Comparison of ENCODE assay signal across 21 cellular contexts in the genomic region with DNA sequence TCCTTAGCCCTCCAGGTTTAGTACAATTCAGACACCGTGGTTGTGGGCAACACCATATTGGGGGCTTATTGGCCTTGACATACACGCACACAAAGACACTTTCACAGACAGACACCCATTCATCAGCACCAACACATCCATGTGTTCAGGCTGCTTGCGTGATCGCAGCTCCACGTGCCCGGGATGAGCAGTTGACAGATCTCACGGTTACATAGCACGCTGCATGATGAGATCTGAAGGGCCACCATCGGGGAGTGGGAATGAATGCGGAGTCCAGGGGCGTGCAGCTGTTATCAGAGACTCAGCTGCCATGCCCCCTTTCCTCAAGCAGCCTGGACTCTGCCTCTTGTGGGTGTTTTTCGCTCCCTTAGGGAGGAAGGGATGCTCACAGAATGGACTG.
DNase-seq lines count a peak whose midpoint lies in the region; ATAC-seq, FAIRE-seq and TF ChIP-seq lines count a peak whose summit lies in the region.
"Had no signal": no experiment of that assay in that cellular context is flagged by ENCODE, and none has a peak within 500 bp of the region (broad histone marks: within the 10 kb centered on the region; RNA-seq: fewer than 3 reads in every experiment).

No MANE protein-coding gene starts in this region.

- H3K9me3 ChIP-seq in BLaER1 treated with 17β-estradiol and CSF1 and Interleukin-3, amounts not matched to agents 10 nM and 100 nM (replicated peaks in 1 of 11): no peaks in the 10 kb centered on the region
- H3K9me3 ChIP-seq in Caco-2 (no peaks in the 10 kb centered on the region), GM12878 (replicated peaks; ENCODE audit: control insufficient read depth, insufficient read depth, low read length) (no peaks in the 10 kb centered on the region)
- H3K9me3 ChIP-seq: BE2C, body of pancreas, gastrocnemius medialis, thoracic aorta had no signal

- H3K4me3 ChIP-seq in BLaER1 treated with 17β-estradiol and CSF1 and Interleukin-3, amounts not matched to agents 10 nM and 100 nM: no peak overlapping the region
- H3K4me3 ChIP-seq in Caco-2 (ENCODE audit: low read depth, low read length): no peak overlapping the region
- H3K4me3 ChIP-seq in GM12878: no peak overlapping the region
- H3K4me3 ChIP-seq: body of pancreas, gastrocnemius medialis, skin epidermis, thoracic aorta had no signal

- peak overlapping the region; percentile 85 to 97 (median 92) for H3K4me2 ChIP-seq in BLaER1 treated with 17β-estradiol and CSF1 and Interleukin-3, amounts not matched to agents 10 nM and 100 nM
- no peak overlapping the region for H3K4me2 ChIP-seq in GM12878 (ENCODE audit: control insufficient read depth, insufficient read depth)

- no TSS peak for BruUV-seq in Caco-2 (replicated peaks; lab: Mats Ljungman, UMichigan)
- BruUV-seq in GM12878 (replicated peaks; lab: Mats Ljungman, UMichigan): no TSS peak

- H3K4me3 Mint-ChIP-seq in Caco-2 (ENCODE audit: unreplicated experiment) (peak overlapping the region; percentile 4), glutamatergic neuron (ENCODE audit: unreplicated experiment) (no peak overlapping the region)
- H3K4me3 Mint-ChIP-seq in natural killer cell treated with Interleukin-12 subunit alpha and Interleukin-12 subunit beta and Interleukin-15 and Interleukin-18, amount 100 ng/mL, for 72 hours: no peak overlapping the region
- H3K4me3 Mint-ChIP-seq: dendritic cell treated with granulocyte-macrophage colony-stimulating factor and Interleukin-4, amounts not matched to agents 40 ng/mL and 50 ng/mL, for 4 days; HFFc6; T-helper 2 cell treated with Interferon-gamma antibody and Interleukin-4, amounts not matched to agents 5 μg/mL and 100 μg/mL, for 36 hours had no signal

- H3K4me1 ChIP-seq in BLaER1 treated with 17β-estradiol and CSF1 and Interleukin-3, amounts not matched to agents 10 nM and 100 nM: peaks cover 74 to 94% (median 78%) of the 10 kb centered on the region in 10 experiments
- H3K4me1 ChIP-seq in Caco-2: peaks cover 28% of the 10 kb centered on the region
- H3K4me1 ChIP-seq in GM12878 (ENCODE audit: control insufficient read depth, insufficient read depth, low read length): peaks cover 6% of the 10 kb centered on the region
- H3K4me1 ChIP-seq: BE2C, body of pancreas had no signal

- ATAC-seq in GM12878 (no peak), HG03280 (IDR thresholded peaks at IDR 0.05; ENCODE audit: unreplicated experiment) (no peak)
- ATAC-seq in natural killer cell treated with Interleukin-12 subunit alpha and Interleukin-12 subunit beta and Interleukin-15 and Interleukin-18, amount 100 ng/mL, for 72 hours: no peak
- ATAC-seq: body of pancreas, gastrocnemius medialis, left cardiac atrium had no signal

- peak overlapping the region in 6 of 11 experiments; percentile 7 to 76 (median 70); a peak in 5 of 22 replicates for H3K9ac ChIP-seq in BLaER1 treated with 17β-estradiol and CSF1 and Interleukin-3, amounts not matched to agents 10 nM and 100 nM
- H3K9ac ChIP-seq in GM12878 (ENCODE audit: control insufficient read depth, insufficient read depth, low read length): no peak overlapping the region

- WGBS in GM12878 (ENCODE audit: insufficient coverage, insufficient replicate concordance, low lambda C conversion rate, missing lambda C conversion rate): 92% methylated on average over 12 of the region's 12 CpGs

- DNase-seq in Caco-2 (no peak), GM12878 (ENCODE audit: low read depth, low spot score) (no peak), SKM-1 treated with dmso at 0.1 percent for 144 hours (lab: John Stamatoyannopoulos, UW; ENCODE audit: unreplicated experiment) (no peak), glutamatergic neuron (no peak)
- DNase-seq in natural killer cell treated with Interleukin-12 subunit alpha and Interleukin-12 subunit beta and Interleukin-15 and Interleukin-18, amount 100 ng/mL, for 72 hours (ENCODE audit: low spot score): no peak
- no peak for DNase-seq in effector CD8-positive, alpha-beta T cell (lab: John Stamatoyannopoulos, UW)
- DNase-seq: activated effector memory CD4-positive, alpha-beta T cell treated with anti-CD3 and anti-CD28 coated beads, Interleukin-2, amount 50 U/mL, for 16 hours; BE2C; body of pancreas; erythroblast; gastrocnemius medialis; left cardiac atrium; SHP77; stimulated activated CD4-positive, alpha-beta T cell treated with anti-CD3 and anti-CD28 coated beads, Interleukin-4, amount 100 ng/mL, for 4 hours had no signal

- no peaks in the 10 kb centered on the region for H3K79me2 ChIP-seq in GM12878 (ENCODE audit: control insufficient read depth, insufficient read depth, low read length)

- peaks cover 46% of the 10 kb centered on the region for H3K4me1 Mint-ChIP-seq in Caco-2 (ENCODE audit: low read depth, unreplicated experiment)
- peaks cover 39 to 56% of the 10 kb centered on the region in 2 donors for H3K4me1 Mint-ChIP-seq in natural killer cell treated with Interleukin-12 subunit alpha and Interleukin-12 subunit beta and Interleukin-15 and Interleukin-18, amount 100 ng/mL, for 72 hours (ENCODE audit: low read depth in 2 of 2)
- peaks cover 21% of the 10 kb centered on the region for H3K4me1 Mint-ChIP-seq in glutamatergic neuron (ENCODE audit: low read depth, unreplicated experiment)

- peaks cover 57 to 96% (median 76%) of the 10 kb centered on the region in 11 experiments for H3K36me3 ChIP-seq in BLaER1 treated with 17β-estradiol and CSF1 and Interleukin-3, amounts not matched to agents 10 nM and 100 nM
- H3K36me3 ChIP-seq in Caco-2 (ENCODE audit: control insufficient read depth, insufficient read depth, low read length): no peaks in the 10 kb centered on the region
- H3K36me3 ChIP-seq in GM12878 (ENCODE audit: control insufficient read depth in 2 of 2, insufficient read depth in 2 of 2, low read length in 1 of 2): peaks cover 22 to 53% of the 10 kb centered on the region in 2 experiments
- H3K36me3 ChIP-seq: BE2C had no signal

- no peak for FAIRE-seq in GM12878 (lab: Jason Lieb, UNC)

- in situ Hi-C loops in GM12878 (cut with MboI): no loop called here

- peak; percentile 60; the same call in 1 of the 2 replicates for TF ChIP-seq POLR2A in GM12878 (IDR thresholded peaks at IDR 0.05; ENCODE audit: low read depth, low read length)

- RAD21 ChIA-PET in GM12878 (lab: Charles Lee; ENCODE audit: unreplicated experiment): no interaction called here

- intact Hi-C loops in Caco-2 (cut with micrococcal nuclease; ENCODE audit: unreplicated experiment) (no loop called here), GM12878 (cut with micrococcal nuclease; ENCODE audit: unreplicated experiment) (no loop called here)

- no peaks in the 10 kb centered on the region for H3K36me3 Mint-ChIP-seq in Caco-2 (ENCODE audit: insufficient read depth, unreplicated experiment)
- H3K36me3 Mint-ChIP-seq in natural killer cell treated with Interleukin-12 subunit alpha and Interleukin-12 subunit beta and Interleukin-15 and Interleukin-18, amount 100 ng/mL, for 72 hours: peaks cover 37% of the 10 kb centered on the region
- no peaks in the 10 kb centered on the region for H3K36me3 Mint-ChIP-seq in glutamatergic neuron (ENCODE audit: unreplicated experiment)

- no peak for TF ChIP-seq EP300 in GM12878 (IDR thresholded peaks at IDR 0.05; ENCODE audit: borderline replicate concordance in 1 of 2, control insufficient read depth in 1 of 2, low read depth in 2 of 2, low read length in 2 of 2)

- H3K27me3 Mint-ChIP-seq in Caco-2 (ENCODE audit: insufficient read depth, unreplicated experiment) (no peaks in the 10 kb centered on the region), glutamatergic neuron (ENCODE audit: unreplicated experiment) (peaks cover 2% of the 10 kb centered on the region)
- no peaks in the 10 kb centered on the region for H3K27me3 Mint-ChIP-seq in natural killer cell treated with Interleukin-12 subunit alpha and Interleukin-12 subunit beta and Interleukin-15 and Interleukin-18, amount 100 ng/mL, for 72 hours
- H3K27me3 Mint-ChIP-seq: dendritic cell treated with granulocyte-macrophage colony-stimulating factor and Interleukin-4, amounts not matched to agents 40 ng/mL and 50 ng/mL, for 4 days had no signal

- SMC1A ChIA-PET in GM12878 (lab: Charles Lee; ENCODE audit: uncharacterized antibody, unreplicated experiment): interaction anchor here (0.8 kb wide), 1 partner anchor 213 kb away, joined by 3 read pairs; no protein-coding TSS in a partner anchor

- POLR2A ChIA-PET in Caco-2 (lab: Charles Lee) (interaction anchor here (0.6 kb wide), 1 partner anchor 1305 kb away, joined by 3 read pairs; no protein-coding TSS in a partner anchor), GM12878 (lab: Charles Lee) (no interaction called here)

- H2AFZ ChIP-seq in GM12878 (ENCODE audit: control insufficient read depth, low read depth, low read length): no peak overlapping the region

- CTCF ChIA-PET in Caco-2 (lab: Charles Lee): interaction anchor here (0.6 kb wide), 1 partner anchor 9 kb away, joined by 3 read pairs; no protein-coding TSS in a partner anchor
- CTCF ChIA-PET in GM12878 (lab: Yijun Ruan, JAX): interaction anchor here (1.5 kb wide), 1 partner anchor 213 kb away, joined by 3 read pairs; no protein-coding TSS in a partner anchor

- no peaks in the 10 kb centered on the region for H3K9me3 Mint-ChIP-seq in Caco-2 (ENCODE audit: unreplicated experiment)
- H3K9me3 Mint-ChIP-seq in natural killer cell treated with Interleukin-12 subunit alpha and Interleukin-12 subunit beta and Interleukin-15 and Interleukin-18, amount 100 ng/mL, for 72 hours: no peaks in the 10 kb centered on the region
- peaks cover 5% of the 10 kb centered on the region for H3K9me3 Mint-ChIP-seq in glutamatergic neuron (ENCODE audit: unreplicated experiment)
- H3K9me3 Mint-ChIP-seq: dendritic cell treated with granulocyte-macrophage colony-stimulating factor and Interleukin-4, amounts not matched to agents 40 ng/mL and 50 ng/mL, for 4 days; HFFc6; T-helper 2 cell treated with Interferon-gamma antibody and Interleukin-4, amounts not matched to agents 5 μg/mL and 100 μg/mL, for 36 hours had no signal

- no peak for TF ChIP-seq RAD21 in GM12878 (IDR thresholded peaks at IDR 0.05; ENCODE audit: insufficient read depth, low read depth, low read length)

- peaks cover 0 to 74% (median 50%) of the 10 kb centered on the region in 11 experiments; a peak in 16 of 22 replicates for H4K20me1 ChIP-seq in BLaER1 treated with 17β-estradiol and CSF1 and Interleukin-3, amounts not matched to agents 10 nM and 100 nM
- no peaks in the 10 kb centered on the region for H4K20me1 ChIP-seq in GM12878 (ENCODE audit: control insufficient read depth, insufficient read depth)

- H3K27ac Mint-ChIP-seq in Caco-2 (ENCODE audit: unreplicated experiment): peak overlapping the region; percentile 76
- peak overlapping the region; percentile 54 to 75 for H3K27ac Mint-ChIP-seq in natural killer cell treated with Interleukin-12 subunit alpha and Interleukin-12 subunit beta and Interleukin-15 and Interleukin-18, amount 100 ng/mL, for 72 hours
- no peak overlapping the region for H3K27ac Mint-ChIP-seq in glutamatergic neuron (ENCODE audit: unreplicated experiment)
- H3K27ac Mint-ChIP-seq: dendritic cell treated with granulocyte-macrophage colony-stimulating factor and Interleukin-4, amounts not matched to agents 40 ng/mL and 50 ng/mL, for 4 days; HFFc6 had no signal

- H3K27me3 ChIP-seq in BLaER1 treated with 17β-estradiol and CSF1 and Interleukin-3, amounts not matched to agents 10 nM and 100 nM: no peaks in the 10 kb centered on the region
- H3K27me3 ChIP-seq in Caco-2 (replicated peaks; ENCODE audit: control insufficient read depth, insufficient read depth, low read length) (no peaks in the 10 kb centered on the region), GM12878 (replicated peaks in 1 of 2; ENCODE audit: control insufficient read depth in 2 of 2, insufficient read depth in 2 of 2, low read length in 1 of 2) (no peaks in the 10 kb centered on the region)
- H3K27me3 ChIP-seq: body of pancreas, gastrocnemius medialis had no signal

- TF ChIP-seq CTCF in Caco-2 (IDR thresholded peaks at IDR 0.05; ENCODE audit: insufficient read depth in 1 of 2, low read depth in 1 of 2, low read length in 1 of 2, severe bottlenecking in 1 of 2, unreplicated experiment in 1 of 2) (no peak), GM12878 (IDR thresholded peaks at IDR 0.05 in 2 of 3, conservative IDR thresholded peaks at IDR 0.05 in 1 of 3; ENCODE audit: control insufficient read depth in 2 of 3, extremely low read depth in 1 of 3, insufficient read depth in 1 of 3, low read depth in 3 of 3, low read length in 3 of 3) (no peak), glutamatergic neuron (IDR thresholded peaks at IDR 0.05; ENCODE audit: partially characterized antibody, unreplicated experiment) (no peak)

- peak overlapping the region in 8 of 11 experiments; percentile 26 to 82 (median 78); a peak in 12 of 22 replicates for H3K27ac ChIP-seq in BLaER1 treated with 17β-estradiol and CSF1 and Interleukin-3, amounts not matched to agents 10 nM and 100 nM
- no peak overlapping the region for H3K27ac ChIP-seq in GM12878 (ENCODE audit: control insufficient read depth, insufficient read depth)
- H3K27ac ChIP-seq: body of pancreas, gastrocnemius medialis had no signal
